In genomic region chr6:147116043-147116442, GRCh38 we compare ENCODE assay signal across 21 cellular contexts.
"Had no signal": no experiment of that assay in that cellular context is flagged by ENCODE, and none has a peak within 500 bp of the region (broad histone marks: within the 10 kb centered on the region; RNA-seq: fewer than 3 reads in every experiment).

No MANE protein-coding gene starts in this region.

- H3K27ac ChIP-seq: SJSA1, SK-N-MC had no signal

- DNase-seq: KBM-7, MV-4-11, NCI-H1048, NCI-H1105, NCI-H1417, NCI-H1436 treated with DMSO at 0.1 percent for 48 hours, NCI-H187, NCI-H2029, NCI-H2081 treated with DMSO at 0.1 percent for 48 hours, NCI-H2171, NCI-H226, NCI-H524, NCI-H526 treated with DMSO at 0.1 percent for 48 hours, NCI-H82, Right ventricle myocardium superior, RPMI8226, SIG-M5 had no signal

- FAIRE-seq: HTR-8/SVneo, RCC 7860 had no signal

- H3K27me3 ChIP-seq: SJSA1 had no signal

- H3K4me1 ChIP-seq: SJSA1 had no signal

- H3K4me3 ChIP-seq: SJSA1, SK-N-MC had no signal

- H3K36me3 ChIP-seq: SJSA1 had no signal
